Comparison of ENCODE assay signal across 20 cellular contexts in the genomic region with DNA sequence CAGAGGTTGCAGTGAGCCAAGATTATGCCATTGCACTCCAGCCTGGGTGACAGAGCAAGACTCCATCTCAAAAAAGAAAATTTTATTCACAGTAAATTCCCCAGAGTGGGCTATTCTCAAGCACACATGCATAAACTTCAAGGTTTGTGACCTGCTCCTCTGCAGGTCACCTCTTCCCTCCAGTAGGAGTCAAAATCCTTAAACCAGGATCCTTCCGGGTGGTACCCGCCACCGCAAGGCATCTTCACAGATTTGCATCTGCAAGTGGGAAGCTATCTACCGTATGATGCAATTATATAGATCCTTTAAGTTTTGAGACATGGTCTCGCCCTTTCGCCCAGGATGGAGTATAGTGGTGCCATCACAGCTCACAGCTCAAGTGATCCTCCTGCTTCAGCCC. TPM values are rescaled to one million over a fixed set of nuclear protein-coding genes. Genes with fewer than 3 reads are reported as not detected.
DNase-seq lines count a peak whose midpoint lies in the region; ATAC-seq and TF ChIP-seq lines count a peak whose summit lies in the region.
"Had no signal": no experiment of that assay in that cellular context is flagged by ENCODE, and none has a peak within 500 bp of the region (broad histone marks: within the 10 kb centered on the region; RNA-seq: fewer than 3 reads in every experiment).

No MANE protein-coding gene starts in this region.

- peak overlapping the region; percentile 86 for H3K27ac ChIP-seq in Panc1 (ENCODE audit: low read length)
- peak overlapping the region; percentile 51 to 93 (median 74) for H3K27ac ChIP-seq in esophagus muscularis mucosa (replicated peaks in 1 of 4)
- H3K27ac ChIP-seq in thoracic aorta, result peak overlapping the region; percentile 62 to 71
- H3K27ac ChIP-seq: HL-60, SJSA1 had no signal

- CTCF ChIA-PET in activated naive CD4-positive, alpha-beta T cell treated with anti-CD3 and anti-CD28 coated beads for 36 hours (lab: Charles Lee), result interaction anchor here (0.8 to 1.5 kb wide), 2 partner anchors 198 to 199 kb away, joined by 3 to 5 read pairs; no protein-coding TSS in a partner anchor
- CTCF ChIA-PET in Panc1 (lab: Charles Lee), result interaction anchor here (0.6 kb wide), 2 partner anchors 259 to 356 kb away, joined by 3 read pairs; no protein-coding TSS in a partner anchor

- POLR2A ChIA-PET in Panc1 (lab: Charles Lee), result interaction anchor here (0.6 to 1.7 kb wide), 7 partner anchors 10 to 187 kb away, joined by 3 to 20 read pairs (median 3); a partner anchor contains a TSS

- intact Hi-C loops in activated naive CD4-positive, alpha-beta T cell treated with anti-CD3 and anti-CD28 coated beads for 36 hours (cut with micrococcal nuclease), result loop anchor here (5.0 to 10.0 kb wide), 3 partner anchors 197 to 520 kb away; a partner anchor contains a TSS
- intact Hi-C loops in Panc1 (cut with micrococcal nuclease; ENCODE audit: unreplicated experiment), result loop anchor here (5.0 to 10.0 kb wide), 2 partner anchors 102 to 320 kb away; no protein-coding TSS in a partner anchor
- intact Hi-C loops in esophagus muscularis mucosa (cut with DNase I), result loop anchor here (10.0 kb wide), 1 partner anchor 200 kb away; no protein-coding TSS in a partner anchor

- DNase-seq in activated naive CD4-positive, alpha-beta T cell treated with anti-CD3 and anti-CD28 coated beads for 36 hours, result no peak
- DNase-seq in activated naive CD4-positive, alpha-beta T cell treated with anti-CD3 and anti-CD28 coated beads, Interleukin-2, amount 50 U/mL, for 16 hours, result no peak
- no peak for DNase-seq in Panc1 (ENCODE audit: low read depth, low spot score)
- DNase-seq in esophagus muscularis mucosa (ENCODE audit: extremely low spot score), result no peak
- DNase-seq in thoracic aorta (ENCODE audit: low spot score), result no peak
- DNase-seq in NCI-H1417 (lab: John Stamatoyannopoulos, UW), result no peak
- DNase-seq in natural killer cell treated with Interleukin-12 subunit alpha and Interleukin-12 subunit beta and Interleukin-15 and Interleukin-18, amount 100 ng/mL, for 72 hours (ENCODE audit: low spot score), result no peak
- DNase-seq: activated CD4-positive, alpha-beta T cell treated with anti-CD3 and anti-CD28 coated beads, Interleukin-2, amount 50 U/mL, for 1 hour; amygdala; COR-L47; effector memory CD8-positive, alpha-beta T cell; NCI-H1105; NCI-H526; retina had no signal

- TF ChIP-seq CTCF in Panc1 (IDR thresholded peaks at IDR 0.05) (no peak), esophagus muscularis mucosa (IDR thresholded peaks at IDR 0.05) (no peak), thoracic aorta (IDR thresholded peaks at IDR 0.05) (no peak)

- in situ Hi-C loops in Panc1 (cut with HindIII; ENCODE audit: low pct_unique_long_range_greater_than_20kb, low sequenced_read_pairs), result no loop called here

- H3K27me3 ChIP-seq in Panc1 (ENCODE audit: control insufficient read depth, insufficient read depth, low read length), result no peaks in the 10 kb centered on the region
- no peaks in the 10 kb centered on the region for H3K27me3 ChIP-seq in esophagus muscularis mucosa
- no peaks in the 10 kb centered on the region for H3K27me3 ChIP-seq in thoracic aorta (replicated peaks; ENCODE audit: insufficient read depth)
- H3K27me3 ChIP-seq: hepatocyte, SJSA1 had no signal

- H3K4me3 Mint-ChIP-seq in activated naive CD4-positive, alpha-beta T cell treated with anti-CD3 and anti-CD28 coated beads for 36 hours, result no peak overlapping the region
- no peak overlapping the region for H3K4me3 Mint-ChIP-seq in natural killer cell treated with Interleukin-12 subunit alpha and Interleukin-12 subunit beta and Interleukin-15 and Interleukin-18, amount 100 ng/mL, for 72 hours
- H3K4me3 Mint-ChIP-seq: central memory CD8-positive, alpha-beta T cell; effector memory CD8-positive, alpha-beta T cell had no signal

- no peaks in the 10 kb centered on the region for H3K27me3 Mint-ChIP-seq in activated naive CD4-positive, alpha-beta T cell treated with anti-CD3 and anti-CD28 coated beads for 36 hours (ENCODE audit: low read depth)
- no peaks in the 10 kb centered on the region for H3K27me3 Mint-ChIP-seq in natural killer cell treated with Interleukin-12 subunit alpha and Interleukin-12 subunit beta and Interleukin-15 and Interleukin-18, amount 100 ng/mL, for 72 hours
- H3K27me3 Mint-ChIP-seq: central memory CD8-positive, alpha-beta T cell; effector memory CD8-positive, alpha-beta T cell had no signal

- H3K4me3 ChIP-seq in Panc1 (ENCODE audit: low read depth in 2 of 2, low read length in 2 of 2), result no peak overlapping the region
- no peak overlapping the region for H3K4me3 ChIP-seq in esophagus muscularis mucosa
- no peak overlapping the region for H3K4me3 ChIP-seq in thoracic aorta
- H3K4me3 ChIP-seq: hepatocyte, SJSA1 had no signal

- H3K36me3 Mint-ChIP-seq in activated naive CD4-positive, alpha-beta T cell treated with anti-CD3 and anti-CD28 coated beads for 36 hours (ENCODE audit: low read depth), result peaks cover 35% of the 10 kb centered on the region
- H3K36me3 Mint-ChIP-seq in natural killer cell treated with Interleukin-12 subunit alpha and Interleukin-12 subunit beta and Interleukin-15 and Interleukin-18, amount 100 ng/mL, for 72 hours, result peaks cover 4% of the 10 kb centered on the region

- peaks cover 35% of the 10 kb centered on the region for H3K36me3 ChIP-seq in Panc1 (ENCODE audit: control insufficient read depth, insufficient read depth, low read length)
- H3K36me3 ChIP-seq in esophagus muscularis mucosa, result peaks cover 38 to 55% (median 54%) of the 10 kb centered on the region in 4 donors
- peaks cover 29% of the 10 kb centered on the region for H3K36me3 ChIP-seq in thoracic aorta

- ATAC-seq in Panc1 (no peak), thoracic aorta (ENCODE audit: insufficient number of reproducible peaks, low FRiP score, low read depth) (no peak), HG02973 (IDR thresholded peaks at IDR 0.05; ENCODE audit: unreplicated experiment) (no peak)
- no peak for ATAC-seq in natural killer cell treated with Interleukin-12 subunit alpha and Interleukin-12 subunit beta and Interleukin-15 and Interleukin-18, amount 100 ng/mL, for 72 hours
- ATAC-seq: effector memory CD8-positive, alpha-beta T cell had no signal

- no peak for TF ChIP-seq EP300 in esophagus muscularis mucosa (IDR thresholded peaks at IDR 0.05)

- H3K27ac Mint-ChIP-seq in activated naive CD4-positive, alpha-beta T cell treated with anti-CD3 and anti-CD28 coated beads for 36 hours, result peak overlapping the region; percentile 73
- no peak overlapping the region for H3K27ac Mint-ChIP-seq in natural killer cell treated with Interleukin-12 subunit alpha and Interleukin-12 subunit beta and Interleukin-15 and Interleukin-18, amount 100 ng/mL, for 72 hours

- WGBS in esophagus muscularis mucosa, result 90% methylated on average over 6 of the region's 6 CpGs

- H3K4me1 Mint-ChIP-seq in activated naive CD4-positive, alpha-beta T cell treated with anti-CD3 and anti-CD28 coated beads for 36 hours (ENCODE audit: low read depth), result peaks cover 44% of the 10 kb centered on the region
- H3K4me1 Mint-ChIP-seq in natural killer cell treated with Interleukin-12 subunit alpha and Interleukin-12 subunit beta and Interleukin-15 and Interleukin-18, amount 100 ng/mL, for 72 hours (ENCODE audit: low read depth in 2 of 2), result peaks cover 21% of the 10 kb centered on the region in 2 donors

- no TSS peak for BruUV-seq in Panc1 (replicated peaks; lab: Mats Ljungman, UMichigan)

- H3K9me3 ChIP-seq in Panc1 (ENCODE audit: control insufficient read depth, insufficient read depth, low read depth, low read length) (no peaks in the 10 kb centered on the region), esophagus muscularis mucosa (no peaks in the 10 kb centered on the region), thoracic aorta (no peaks in the 10 kb centered on the region)
- H3K9me3 ChIP-seq: SJSA1 had no signal

- H3K4me1 ChIP-seq in Panc1 (ENCODE audit: control insufficient read depth, insufficient read depth, low read length) (peaks cover 89% of the 10 kb centered on the region), esophagus muscularis mucosa (peaks cover 19 to 62% (median 48%) of the 10 kb centered on the region in 4 donors), thoracic aorta (ENCODE audit: control insufficient read depth in 1 of 2, low read depth in 2 of 2) (peaks cover 6 to 57% of the 10 kb centered on the region in 2 donors)

- TF ChIP-seq POLR2A in esophagus muscularis mucosa (IDR thresholded peaks at IDR 0.05; ENCODE audit: low read depth), result no peak

- H3K9me3 Mint-ChIP-seq in activated naive CD4-positive, alpha-beta T cell treated with anti-CD3 and anti-CD28 coated beads for 36 hours, result no peaks in the 10 kb centered on the region
- H3K9me3 Mint-ChIP-seq in natural killer cell treated with Interleukin-12 subunit alpha and Interleukin-12 subunit beta and Interleukin-15 and Interleukin-18, amount 100 ng/mL, for 72 hours, result no peaks in the 10 kb centered on the region
- H3K9me3 Mint-ChIP-seq: central memory CD8-positive, alpha-beta T cell; effector memory CD8-positive, alpha-beta T cell had no signal

RNA-seq across cellular contexts. Expression of a gene that starts 3.0 kb away (rescaled TPM):
- 100 to 1,000 TPM; 137 to 145 TPM for total RNA-seq in activated naive CD4-positive, alpha-beta T cell treated with anti-CD3 and anti-CD28 coated beads for 36 hours
- total RNA-seq in Panc1 (2021; ENCODE audit: unreplicated experiment), result 945 TPM
- 2,203 TPM for polyA plus RNA-seq in Panc1 (2012; ENCODE audit: insufficient read length)
- total RNA-seq in esophagus muscularis mucosa, result 100 to 1,000 TPM; 117 to 188 (median 155) TPM
- total RNA-seq in thoracic aorta, result 10 to 100 TPM; 47.5 to 75.0 TPM
- 100 to 1,000 TPM; 104 to 163 TPM for total RNA-seq in natural killer cell treated with Interleukin-12 subunit alpha and Interleukin-12 subunit beta and Interleukin-15 and Interleukin-18, amount 100 ng/mL, for 72 hours

RNA-seq across cellular contexts. Expression of a gene that starts 15.2 kb away (rescaled TPM):
- total RNA-seq in activated naive CD4-positive, alpha-beta T cell treated with anti-CD3 and anti-CD28 coated beads for 36 hours, result 100 to 1,000 TPM; 777 to 829 TPM
- total RNA-seq in Panc1 (2021; ENCODE audit: unreplicated experiment), result 749 TPM
- 460 TPM for polyA plus RNA-seq in Panc1 (2012; ENCODE audit: insufficient read length)
- total RNA-seq in esophagus muscularis mucosa, result 100 to 1,000 TPM; 126 to 202 (median 180) TPM
- total RNA-seq in thoracic aorta, result 100 to 1,000 TPM; 153 to 167 TPM
- 100 to 1,000 TPM; 559 to 561 TPM for total RNA-seq in natural killer cell treated with Interleukin-12 subunit alpha and Interleukin-12 subunit beta and Interleukin-15 and Interleukin-18, amount 100 ng/mL, for 72 hours

RNA-seq across cellular contexts. Expression of a gene that starts 21.8 kb away (rescaled TPM):
- total RNA-seq in activated naive CD4-positive, alpha-beta T cell treated with anti-CD3 and anti-CD28 coated beads for 36 hours, result not detected
- 3.9 TPM for total RNA-seq in Panc1 (2021; ENCODE audit: unreplicated experiment)
- polyA plus RNA-seq in Panc1 (2012; ENCODE audit: insufficient read length), result 7.6 TPM
- 1 to 10 TPM in 1 of 4 donors, under 1 TPM in 2, not detected in 1; 0.42 to 2.9 (median 0.50) TPM for total RNA-seq in esophagus muscularis mucosa
- total RNA-seq in thoracic aorta, result 1 to 10 TPM in 1 of 2 donors, not detected in 1; 3.5 TPM
- total RNA-seq in natural killer cell treated with Interleukin-12 subunit alpha and Interleukin-12 subunit beta and Interleukin-15 and Interleukin-18, amount 100 ng/mL, for 72 hours, result 1 to 10 TPM; 1.6 to 1.7 TPM
- total RNA-seq: SJSA1 had no signal

RNA-seq across cellular contexts. Expression of a gene that starts 43.5 kb away (rescaled TPM):
- 100 to 1,000 TPM; 107 to 117 TPM for total RNA-seq in activated naive CD4-positive, alpha-beta T cell treated with anti-CD3 and anti-CD28 coated beads for 36 hours
- total RNA-seq in Panc1 (2021; ENCODE audit: unreplicated experiment), result 1.3 TPM
- 1.6 TPM for polyA plus RNA-seq in Panc1 (2012; ENCODE audit: insufficient read length)
- total RNA-seq in esophagus muscularis mucosa, result 10 to 100 TPM in 1 of 4 donors, 1 to 10 TPM in 3; 4.6 to 10.4 (median 6.6) TPM
- total RNA-seq in thoracic aorta, result 1 to 10 TPM; 4.7 to 5.5 TPM
- total RNA-seq in natural killer cell treated with Interleukin-12 subunit alpha and Interleukin-12 subunit beta and Interleukin-15 and Interleukin-18, amount 100 ng/mL, for 72 hours, result 10 to 100 TPM; 58.1 to 63.8 TPM

RNA-seq across cellular contexts. Expression of a gene that starts 45.6 kb away (rescaled TPM):
- not detected for total RNA-seq in activated naive CD4-positive, alpha-beta T cell treated with anti-CD3 and anti-CD28 coated beads for 36 hours
- total RNA-seq in Panc1 (2021; ENCODE audit: unreplicated experiment) (3.6 TPM), esophagus muscularis mucosa (not detected), thoracic aorta (1 to 10 TPM in 1 of 2 donors, not detected in 1; 2.0 TPM)
- 8.1 TPM for polyA plus RNA-seq in Panc1 (2012; ENCODE audit: insufficient read length)
- not detected for total RNA-seq in natural killer cell treated with Interleukin-12 subunit alpha and Interleukin-12 subunit beta and Interleukin-15 and Interleukin-18, amount 100 ng/mL, for 72 hours
- total RNA-seq: hepatocyte, SJSA1 had no signal
- polyA plus RNA-seq: hepatocyte, neural cell had no signal
